1 cellular context compared by ENCODE assay signal in the genomic region with DNA sequence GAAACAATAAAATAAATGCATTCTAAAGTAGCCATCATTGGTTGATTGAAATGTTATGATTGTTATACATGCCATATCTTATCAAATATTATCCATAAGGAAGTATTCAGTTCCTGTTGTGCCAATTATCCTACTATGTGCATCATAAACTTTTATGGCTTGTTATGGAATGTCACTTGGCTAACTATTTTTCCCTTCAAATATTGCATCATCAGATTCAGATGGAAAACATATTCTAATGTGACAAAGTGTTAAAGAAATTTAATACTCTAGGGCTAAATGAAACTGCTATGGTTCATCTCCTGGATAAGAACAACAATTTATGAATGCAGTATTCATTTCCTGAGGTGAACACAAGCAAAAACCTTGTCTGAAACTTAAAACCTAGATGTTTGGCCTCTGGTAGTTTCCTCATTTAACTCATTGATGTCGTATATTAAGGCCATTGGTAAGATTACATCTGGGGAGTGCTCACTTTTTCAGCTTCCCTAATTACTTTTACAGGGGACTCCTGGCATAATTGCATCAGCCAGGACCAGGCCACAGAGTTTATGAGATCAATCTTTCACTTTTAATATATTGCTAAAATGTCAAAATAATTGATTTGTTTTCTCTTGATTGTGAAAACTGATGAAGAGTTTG.
TF ChIP-seq lines count a peak whose summit lies in the region.

No MANE protein-coding gene starts in this region.

TF ChIP-seq in HEK293, 187 proteins besides CTCF, POLR2A, EP300 and RAD21 (continued from another document and continues in another):
- TF ChIP-seq, protein P1, sequence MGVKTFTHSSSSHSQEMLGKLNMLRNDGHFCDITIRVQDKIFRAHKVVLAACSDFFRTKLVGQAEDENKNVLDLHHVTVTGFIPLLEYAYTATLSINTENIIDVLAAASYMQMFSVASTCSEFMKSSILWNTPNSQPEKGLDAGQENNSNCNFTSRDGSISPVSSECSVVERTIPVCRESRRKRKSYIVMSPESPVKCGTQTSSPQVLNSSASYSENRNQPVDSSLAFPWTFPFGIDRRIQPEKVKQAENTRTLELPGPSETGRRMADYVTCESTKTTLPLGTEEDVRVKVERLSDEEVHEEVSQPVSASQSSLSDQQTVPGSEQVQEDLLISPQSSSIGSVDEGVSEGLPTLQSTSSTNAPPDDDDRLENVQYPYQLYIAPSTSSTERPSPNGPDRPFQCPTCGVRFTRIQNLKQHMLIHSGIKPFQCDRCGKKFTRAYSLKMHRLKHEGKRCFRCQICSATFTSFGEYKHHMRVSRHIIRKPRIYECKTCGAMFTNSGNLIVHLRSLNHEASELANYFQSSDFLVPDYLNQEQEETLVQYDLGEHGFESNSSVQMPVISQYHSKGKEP (tag by site-specific recombination; IDR thresholded peaks at IDR 0.05): peak; percentile 51
- TF ChIP-seq, protein P2, sequence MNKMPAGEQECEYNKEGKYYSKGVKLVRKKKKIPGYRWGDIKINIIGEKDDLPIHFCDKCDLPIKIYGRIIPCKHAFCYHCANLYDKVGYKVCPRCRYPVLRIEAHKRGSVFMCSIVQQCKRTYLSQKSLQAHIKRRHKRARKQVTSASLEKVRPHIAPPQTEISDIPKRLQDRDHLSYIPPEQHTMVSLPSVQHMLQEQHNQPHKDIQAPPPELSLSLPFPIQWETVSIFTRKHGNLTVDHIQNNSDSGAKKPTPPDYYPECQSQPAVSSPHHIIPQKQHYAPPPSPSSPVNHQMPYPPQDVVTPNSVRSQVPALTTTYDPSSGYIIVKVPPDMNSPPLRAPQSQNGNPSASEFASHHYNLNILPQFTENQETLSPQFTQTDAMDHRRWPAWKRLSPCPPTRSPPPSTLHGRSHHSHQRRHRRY (tag by site-specific recombination; IDR thresholded peaks at IDR 0.05): no peak
- TF ChIP-seq ZNF366 (tag by site-specific recombination; conservative IDR thresholded peaks at IDR 0.05): peak; percentile 74
- peak; percentile 45; the same call in 1 of the 2 replicates for TF ChIP-seq ZNF184 (tag by site-specific recombination; IDR thresholded peaks at IDR 0.05)
- TF ChIP-seq ZNF416 (tag by site-specific recombination; IDR thresholded peaks at IDR 0.05): no peak
- TF ChIP-seq BCL11A (tag by site-specific recombination; IDR thresholded peaks at IDR 0.05; ENCODE audit: low read depth): peak; percentile 72; the same call in 1 of the 2 replicates
- TF ChIP-seq, protein P3, sequence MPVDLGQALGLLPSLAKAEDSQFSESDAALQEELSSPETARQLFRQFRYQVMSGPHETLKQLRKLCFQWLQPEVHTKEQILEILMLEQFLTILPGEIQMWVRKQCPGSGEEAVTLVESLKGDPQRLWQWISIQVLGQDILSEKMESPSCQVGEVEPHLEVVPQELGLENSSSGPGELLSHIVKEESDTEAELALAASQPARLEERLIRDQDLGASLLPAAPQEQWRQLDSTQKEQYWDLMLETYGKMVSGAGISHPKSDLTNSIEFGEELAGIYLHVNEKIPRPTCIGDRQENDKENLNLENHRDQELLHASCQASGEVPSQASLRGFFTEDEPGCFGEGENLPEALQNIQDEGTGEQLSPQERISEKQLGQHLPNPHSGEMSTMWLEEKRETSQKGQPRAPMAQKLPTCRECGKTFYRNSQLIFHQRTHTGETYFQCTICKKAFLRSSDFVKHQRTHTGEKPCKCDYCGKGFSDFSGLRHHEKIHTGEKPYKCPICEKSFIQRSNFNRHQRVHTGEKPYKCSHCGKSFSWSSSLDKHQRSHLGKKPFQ (tag by site-specific recombination; IDR thresholded peaks at IDR 0.05): peak; percentile 71
- TF ChIP-seq ZNF341 (tag by site-specific recombination; IDR thresholded peaks at IDR 0.05; ENCODE audit: low read depth): no peak
- peak; percentile 87 for TF ChIP-seq ZBTB17 (tag by site-specific recombination; IDR thresholded peaks at IDR 0.05)
- TF ChIP-seq MEIS1 (CRISPR knock-in tag; IDR thresholded peaks at IDR 0.05; ENCODE audit: borderline replicate concordance): no peak
- TF ChIP-seq ZBTB1 (tag by site-specific recombination; IDR thresholded peaks at IDR 0.05): 0 out of 2 replicates have a peak, but pooled peaks have one; percentile 52
- TF ChIP-seq, protein P4, sequence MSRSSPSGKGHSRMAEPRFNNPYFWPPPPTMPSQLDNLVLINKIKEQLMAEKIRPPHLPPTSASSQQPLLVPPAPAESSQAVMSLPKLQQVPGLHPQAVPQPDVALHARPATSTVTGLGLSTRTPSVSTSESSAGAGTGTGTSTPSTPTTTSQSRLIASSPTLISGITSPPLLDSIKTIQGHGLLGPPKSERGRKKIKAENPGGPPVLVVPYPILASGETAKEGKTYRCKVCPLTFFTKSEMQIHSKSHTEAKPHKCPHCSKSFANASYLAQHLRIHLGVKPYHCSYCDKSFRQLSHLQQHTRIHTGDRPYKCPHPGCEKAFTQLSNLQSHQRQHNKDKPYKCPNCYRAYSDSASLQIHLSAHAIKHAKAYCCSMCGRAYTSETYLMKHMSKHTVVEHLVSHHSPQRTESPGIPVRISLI (tag by site-specific recombination; IDR thresholded peaks at IDR 0.05): peak; percentile 85
- TF ChIP-seq ZNF792 (tag by site-specific recombination; IDR thresholded peaks at IDR 0.05): no peak
- TF ChIP-seq, protein P5, sequence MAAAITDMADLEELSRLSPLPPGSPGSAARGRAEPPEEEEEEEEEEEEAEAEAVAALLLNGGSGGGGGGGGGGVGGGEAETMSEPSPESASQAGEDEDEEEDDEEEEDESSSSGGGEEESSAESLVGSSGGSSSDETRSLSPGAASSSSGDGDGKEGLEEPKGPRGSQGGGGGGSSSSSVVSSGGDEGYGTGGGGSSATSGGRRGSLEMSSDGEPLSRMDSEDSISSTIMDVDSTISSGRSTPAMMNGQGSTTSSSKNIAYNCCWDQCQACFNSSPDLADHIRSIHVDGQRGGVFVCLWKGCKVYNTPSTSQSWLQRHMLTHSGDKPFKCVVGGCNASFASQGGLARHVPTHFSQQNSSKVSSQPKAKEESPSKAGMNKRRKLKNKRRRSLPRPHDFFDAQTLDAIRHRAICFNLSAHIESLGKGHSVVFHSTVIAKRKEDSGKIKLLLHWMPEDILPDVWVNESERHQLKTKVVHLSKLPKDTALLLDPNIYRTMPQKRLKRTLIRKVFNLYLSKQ (tag by site-specific recombination; IDR thresholded peaks at IDR 0.05; ENCODE audit: borderline replicate concordance): 0 out of 2 replicates have a peak, but pooled peaks have one; percentile 57
- TF ChIP-seq, protein P6, sequence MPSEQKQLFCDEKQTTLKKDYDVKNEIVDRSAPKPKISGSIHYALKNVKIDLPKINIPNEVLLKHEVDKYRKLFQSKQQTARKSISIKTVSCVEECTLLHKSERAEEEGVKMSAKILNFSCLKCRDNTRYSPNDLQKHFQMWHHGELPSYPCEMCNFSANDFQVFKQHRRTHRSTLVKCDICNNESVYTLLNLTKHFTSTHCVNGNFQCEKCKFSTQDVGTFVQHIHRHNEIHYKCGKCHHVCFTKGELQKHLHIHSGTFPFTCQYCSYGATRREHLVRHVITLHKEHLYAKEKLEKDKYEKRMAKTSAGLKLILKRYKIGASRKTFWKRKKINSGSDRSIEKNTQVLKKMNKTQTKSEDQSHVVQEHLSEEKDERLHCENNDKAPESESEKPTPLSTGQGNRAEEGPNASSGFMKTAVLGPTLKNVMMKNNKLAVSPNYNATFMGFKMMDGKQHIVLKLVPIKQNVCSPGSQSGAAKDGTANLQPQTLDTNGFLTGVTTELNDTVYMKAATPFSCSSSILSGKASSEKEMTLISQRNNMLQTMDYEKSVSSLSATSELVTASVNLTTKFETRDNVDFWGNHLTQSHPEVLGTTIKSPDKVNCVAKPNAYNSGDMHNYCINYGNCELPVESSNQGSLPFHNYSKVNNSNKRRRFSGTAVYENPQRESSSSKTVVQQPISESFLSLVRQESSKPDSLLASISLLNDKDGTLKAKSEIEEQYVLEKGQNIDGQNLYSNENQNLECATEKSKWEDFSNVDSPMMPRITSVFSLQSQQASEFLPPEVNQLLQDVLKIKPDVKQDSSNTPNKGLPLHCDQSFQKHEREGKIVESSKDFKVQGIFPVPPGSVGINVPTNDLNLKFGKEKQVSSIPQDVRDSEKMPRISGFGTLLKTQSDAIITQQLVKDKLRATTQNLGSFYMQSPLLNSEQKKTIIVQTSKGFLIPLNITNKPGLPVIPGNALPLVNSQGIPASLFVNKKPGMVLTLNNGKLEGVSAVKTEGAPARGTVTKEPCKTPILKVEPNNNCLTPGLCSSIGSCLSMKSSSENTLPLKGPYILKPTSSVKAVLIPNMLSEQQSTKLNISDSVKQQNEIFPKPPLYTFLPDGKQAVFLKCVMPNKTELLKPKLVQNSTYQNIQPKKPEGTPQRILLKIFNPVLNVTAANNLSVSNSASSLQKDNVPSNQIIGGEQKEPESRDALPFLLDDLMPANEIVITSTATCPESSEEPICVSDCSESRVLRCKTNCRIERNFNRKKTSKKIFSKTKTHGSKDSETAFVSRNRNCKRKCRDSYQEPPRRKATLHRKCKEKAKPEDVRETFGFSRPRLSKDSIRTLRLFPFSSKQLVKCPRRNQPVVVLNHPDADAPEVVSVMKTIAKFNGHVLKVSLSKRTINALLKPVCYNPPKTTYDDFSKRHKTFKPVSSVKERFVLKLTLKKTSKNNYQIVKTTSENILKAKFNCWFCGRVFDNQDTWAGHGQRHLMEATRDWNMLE (tag by site-specific recombination; conservative IDR thresholded peaks at IDR 0.05; ENCODE audit: low read depth): peak; percentile 41; the same call in 1 of the 2 replicates
- TF ChIP-seq, protein P7, sequence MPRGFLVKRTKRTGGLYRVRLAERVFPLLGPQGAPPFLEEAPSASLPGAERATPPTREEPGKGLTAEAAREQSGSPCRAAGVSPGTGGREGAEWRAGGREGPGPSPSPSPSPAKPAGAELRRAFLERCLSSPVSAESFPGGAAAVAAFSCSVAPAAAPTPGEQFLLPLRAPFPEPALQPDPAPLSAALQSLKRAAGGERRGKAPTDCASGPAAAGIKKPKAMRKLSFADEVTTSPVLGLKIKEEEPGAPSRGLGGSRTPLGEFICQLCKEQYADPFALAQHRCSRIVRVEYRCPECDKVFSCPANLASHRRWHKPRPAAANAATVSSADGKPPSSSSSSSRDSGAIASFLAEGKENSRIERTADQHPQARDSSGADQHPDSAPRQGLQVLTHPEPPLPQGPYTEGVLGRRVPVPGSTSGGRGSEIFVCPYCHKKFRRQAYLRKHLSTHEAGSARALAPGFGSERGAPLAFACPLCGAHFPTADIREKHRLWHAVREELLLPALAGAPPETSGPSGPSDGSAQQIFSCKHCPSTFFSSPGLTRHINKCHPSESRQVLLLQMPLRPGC (tag by site-specific recombination; IDR thresholded peaks at IDR 0.05): peak; percentile 14; the same call in 1 of the 2 replicates
- TF ChIP-seq, protein P8, sequence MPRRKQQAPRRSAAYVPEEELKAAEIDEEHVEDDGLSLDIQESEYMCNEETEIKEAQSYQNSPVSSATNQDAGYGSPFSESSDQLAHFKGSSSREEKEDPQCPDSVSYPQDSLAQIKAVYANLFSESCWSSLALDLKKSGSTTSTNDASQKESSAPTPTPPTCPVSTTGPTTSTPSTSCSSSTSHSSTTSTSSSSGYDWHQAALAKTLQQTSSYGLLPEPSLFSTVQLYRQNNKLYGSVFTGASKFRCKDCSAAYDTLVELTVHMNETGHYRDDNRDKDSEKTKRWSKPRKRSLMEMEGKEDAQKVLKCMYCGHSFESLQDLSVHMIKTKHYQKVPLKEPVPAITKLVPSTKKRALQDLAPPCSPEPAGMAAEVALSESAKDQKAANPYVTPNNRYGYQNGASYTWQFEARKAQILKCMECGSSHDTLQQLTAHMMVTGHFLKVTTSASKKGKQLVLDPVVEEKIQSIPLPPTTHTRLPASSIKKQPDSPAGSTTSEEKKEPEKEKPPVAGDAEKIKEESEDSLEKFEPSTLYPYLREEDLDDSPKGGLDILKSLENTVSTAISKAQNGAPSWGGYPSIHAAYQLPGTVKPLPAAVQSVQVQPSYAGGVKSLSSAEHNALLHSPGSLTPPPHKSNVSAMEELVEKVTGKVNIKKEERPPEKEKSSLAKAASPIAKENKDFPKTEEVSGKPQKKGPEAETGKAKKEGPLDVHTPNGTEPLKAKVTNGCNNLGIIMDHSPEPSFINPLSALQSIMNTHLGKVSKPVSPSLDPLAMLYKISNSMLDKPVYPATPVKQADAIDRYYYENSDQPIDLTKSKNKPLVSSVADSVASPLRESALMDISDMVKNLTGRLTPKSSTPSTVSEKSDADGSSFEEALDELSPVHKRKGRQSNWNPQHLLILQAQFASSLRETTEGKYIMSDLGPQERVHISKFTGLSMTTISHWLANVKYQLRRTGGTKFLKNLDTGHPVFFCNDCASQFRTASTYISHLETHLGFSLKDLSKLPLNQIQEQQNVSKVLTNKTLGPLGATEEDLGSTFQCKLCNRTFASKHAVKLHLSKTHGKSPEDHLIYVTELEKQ (tag by site-specific recombination; IDR thresholded peaks at IDR 0.05; ENCODE audit: borderline replicate concordance): peak; percentile 48; the same call in 1 of the 2 replicates
- TF ChIP-seq TRIM28 (IDR thresholded peaks at IDR 0.05; ENCODE audit: borderline replicate concordance, low read length): 0 out of 2 replicates have a peak, but pooled peaks have one; percentile 47
- TF ChIP-seq ZNF621 (tag by site-specific recombination; IDR thresholded peaks at IDR 0.05): 0 out of 2 replicates have a peak, but pooled peaks have one; percentile 35
- TF ChIP-seq ZNF76 (tag by site-specific recombination; IDR thresholded peaks at IDR 0.05; ENCODE audit: borderline replicate concordance, low read depth): peak; percentile 47; the same call in 1 of the 2 replicates
- TF ChIP-seq ZNF24 (tag by site-specific recombination; IDR thresholded peaks at IDR 0.05): peak; percentile 90
- peak; percentile 99 for TF ChIP-seq ZEB2 (tag by site-specific recombination; IDR thresholded peaks at IDR 0.05)
- TF ChIP-seq ZNF19 (tag by site-specific recombination; IDR thresholded peaks at IDR 0.05; ENCODE audit: low read depth): 0 out of 2 replicates have a peak, but pooled peaks have one; percentile 45
- peak; percentile 67; the same call in 1 of the 2 replicates for TF ChIP-seq KLF8 (tag by site-specific recombination; IDR thresholded peaks at IDR 0.05)
- TF ChIP-seq, protein P9, sequence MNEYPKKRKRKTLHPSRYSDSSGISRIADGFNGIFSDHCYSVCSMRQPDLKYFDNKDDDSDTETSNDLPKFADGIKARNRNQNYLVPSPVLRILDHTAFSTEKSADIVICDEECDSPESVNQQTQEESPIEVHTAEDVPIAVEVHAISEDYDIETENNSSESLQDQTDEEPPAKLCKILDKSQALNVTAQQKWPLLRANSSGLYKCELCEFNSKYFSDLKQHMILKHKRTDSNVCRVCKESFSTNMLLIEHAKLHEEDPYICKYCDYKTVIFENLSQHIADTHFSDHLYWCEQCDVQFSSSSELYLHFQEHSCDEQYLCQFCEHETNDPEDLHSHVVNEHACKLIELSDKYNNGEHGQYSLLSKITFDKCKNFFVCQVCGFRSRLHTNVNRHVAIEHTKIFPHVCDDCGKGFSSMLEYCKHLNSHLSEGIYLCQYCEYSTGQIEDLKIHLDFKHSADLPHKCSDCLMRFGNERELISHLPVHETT (tag by site-specific recombination; IDR thresholded peaks at IDR 0.05): peak; percentile 93
- peak; percentile 55; the same call in 1 of the 2 replicates for TF ChIP-seq GFI1B (tag by site-specific recombination; IDR thresholded peaks at IDR 0.05)
- TF ChIP-seq ZNF2 (tag by site-specific recombination; IDR thresholded peaks at IDR 0.05): peak; percentile 76
- TF ChIP-seq, protein P10, sequence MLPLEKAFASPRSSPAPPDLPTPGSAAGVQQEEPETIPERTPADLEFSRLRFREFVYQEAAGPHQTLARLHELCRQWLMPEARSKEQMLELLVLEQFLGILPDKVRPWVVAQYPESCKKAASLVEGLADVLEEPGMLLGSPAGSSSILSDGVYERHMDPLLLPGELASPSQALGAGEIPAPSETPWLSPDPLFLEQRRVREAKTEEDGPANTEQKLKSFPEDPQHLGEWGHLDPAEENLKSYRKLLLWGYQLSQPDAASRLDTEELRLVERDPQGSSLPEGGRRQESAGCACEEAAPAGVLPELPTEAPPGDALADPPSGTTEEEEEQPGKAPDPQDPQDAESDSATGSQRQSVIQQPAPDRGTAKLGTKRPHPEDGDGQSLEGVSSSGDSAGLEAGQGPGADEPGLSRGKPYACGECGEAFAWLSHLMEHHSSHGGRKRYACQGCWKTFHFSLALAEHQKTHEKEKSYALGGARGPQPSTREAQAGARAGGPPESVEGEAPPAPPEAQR (tag by site-specific recombination; IDR thresholded peaks at IDR 0.05): 0 out of 2 replicates have a peak, but pooled peaks have one; percentile 60
- peak; percentile 22; the same call in 1 of the 2 replicates for TF ChIP-seq ZNF324 (tag by site-specific recombination; IDR thresholded peaks at IDR 0.05)
